21 cellular contexts compared by ENCODE assay signal in genomic region chr10:7308826-7309225, GRCh38.
DNase-seq lines count a peak whose midpoint lies in the region; ATAC-seq, FAIRE-seq and TF ChIP-seq lines count a peak whose summit lies in the region.
"Had no signal": no experiment of that assay in that cellular context is flagged by ENCODE, and none has a peak within 500 bp of the region (broad histone marks: within the 10 kb centered on the region; RNA-seq: fewer than 3 reads in every experiment).

No MANE protein-coding gene starts in this region.

- FAIRE-seq in GM12891 (lab: Jason Lieb, UNC): peak; percentile 28
- FAIRE-seq: D721Med, GM12878, GM18507 had no signal

- H3K36me3 Mint-ChIP-seq in natural killer cell: no peaks in the 10 kb centered on the region
- peaks cover 11% of the 10 kb centered on the region for H3K36me3 Mint-ChIP-seq in natural killer cell treated with Interleukin-12 subunit alpha and Interleukin-12 subunit beta and Interleukin-15 and Interleukin-18, amount 100 ng/mL, for 72 hours
- H3K36me3 Mint-ChIP-seq in neural progenitor cell: peaks cover 4% of the 10 kb centered on the region

- DNase-seq in natural killer cell: no peak
- no peak for DNase-seq in natural killer cell treated with Interleukin-12 subunit alpha and Interleukin-12 subunit beta and Interleukin-15 and Interleukin-18, amount 100 ng/mL, for 72 hours (ENCODE audit: low spot score)
- no peak for DNase-seq in GM12891 (ENCODE audit: insufficient read length, low spot score)
- no peak for DNase-seq in neural progenitor cell (ENCODE audit: low spot score)
- DNase-seq in posterior vena cava (ENCODE audit: low spot score): no peak
- DNase-seq: CD4-positive, alpha-beta T cell; CD8-positive, alpha-beta memory T cell; DMS 273 treated with DMSO at 0.1 percent for 48 hours; DMS79; EL; GDM1; H9; HFFc6 had no signal

- no peak overlapping the region for H3K4me3 ChIP-seq in neural progenitor cell
- H3K4me3 ChIP-seq: GM12878, GM23338 had no signal

- H3K27me3 ChIP-seq in neural progenitor cell: no peaks in the 10 kb centered on the region
- H3K27me3 ChIP-seq: BLaER1 treated with 17β-estradiol and CSF1 and Interleukin-3, amounts not matched to agents 10 nM and 100 nM had no signal

- H3F3A ChIP-seq in neural progenitor cell (ENCODE audit: low read depth): no peaks in the 10 kb centered on the region

- H3K4me2 ChIP-seq in neural progenitor cell: no peak overlapping the region
- H3K4me2 ChIP-seq: GM23338 had no signal

- H3K4me3 Mint-ChIP-seq in natural killer cell (no peak overlapping the region), neural progenitor cell (no peak overlapping the region)
- no peak overlapping the region for H3K4me3 Mint-ChIP-seq in natural killer cell treated with Interleukin-12 subunit alpha and Interleukin-12 subunit beta and Interleukin-15 and Interleukin-18, amount 100 ng/mL, for 72 hours
- H3K4me3 Mint-ChIP-seq: CD14-positive monocyte; CD4-positive, alpha-beta T cell; CD8-positive, alpha-beta memory T cell; GM23338; H9; HFFc6 had no signal

- ATAC-seq in natural killer cell (no peak), HG03432 (IDR thresholded peaks at IDR 0.05; ENCODE audit: unreplicated experiment) (no peak)
- ATAC-seq in natural killer cell treated with Interleukin-12 subunit alpha and Interleukin-12 subunit beta and Interleukin-15 and Interleukin-18, amount 100 ng/mL, for 72 hours: no peak
- ATAC-seq: GM12878, GM23338, HCT116 had no signal

- peaks cover 83 to 84% of the 10 kb centered on the region in 2 donors for H3K4me1 Mint-ChIP-seq in natural killer cell
- H3K4me1 Mint-ChIP-seq in natural killer cell treated with Interleukin-12 subunit alpha and Interleukin-12 subunit beta and Interleukin-15 and Interleukin-18, amount 100 ng/mL, for 72 hours (ENCODE audit: low read depth in 2 of 2): peaks cover 53 to 57% of the 10 kb centered on the region in 2 donors
- no peaks in the 10 kb centered on the region for H3K4me1 Mint-ChIP-seq in neural progenitor cell

- no peak overlapping the region for H3K27ac ChIP-seq in neural progenitor cell

- no peak for TF ChIP-seq POLR2A in GM12891 (IDR thresholded peaks at IDR 0.05; ENCODE audit: low read depth, low read length)

- no peak overlapping the region for H3K9ac ChIP-seq in neural progenitor cell
- H3K9ac ChIP-seq: BLaER1 treated with 17β-estradiol and CSF1 and Interleukin-3, amounts not matched to agents 10 nM and 100 nM had no signal

- H3K36me3 ChIP-seq in neural progenitor cell: no peaks in the 10 kb centered on the region

- H2AFZ ChIP-seq in neural progenitor cell (replicated peaks): no peak overlapping the region
- H2AFZ ChIP-seq: GM23338 had no signal

- no peaks in the 10 kb centered on the region for H3K9me3 Mint-ChIP-seq in natural killer cell
- no peaks in the 10 kb centered on the region for H3K9me3 Mint-ChIP-seq in natural killer cell treated with Interleukin-12 subunit alpha and Interleukin-12 subunit beta and Interleukin-15 and Interleukin-18, amount 100 ng/mL, for 72 hours
- H3K9me3 Mint-ChIP-seq in neural progenitor cell: peaks cover 11% of the 10 kb centered on the region
- H3K9me3 Mint-ChIP-seq: CD4-positive, alpha-beta T cell had no signal

- H4K20me1 ChIP-seq in neural progenitor cell (ENCODE audit: low read depth): no peaks in the 10 kb centered on the region

- TF ChIP-seq CTCF in natural killer cell (IDR thresholded peaks at IDR 0.05): no peak
- no peak for TF ChIP-seq CTCF in neural progenitor cell (IDR thresholded peaks at IDR 0.05)

- H3K9me3 ChIP-seq in neural progenitor cell (ENCODE audit: low read depth): no peaks in the 10 kb centered on the region

- intact Hi-C loops in natural killer cell (cut with micrococcal nuclease) (no loop called here), posterior vena cava (cut with DNase I) (no loop called here)

- H3K27me3 Mint-ChIP-seq in natural killer cell (ENCODE audit: low read depth in 2 of 2) (no peaks in the 10 kb centered on the region), neural progenitor cell (ENCODE audit: insufficient read depth, low read depth) (no peaks in the 10 kb centered on the region)
- H3K27me3 Mint-ChIP-seq in natural killer cell treated with Interleukin-12 subunit alpha and Interleukin-12 subunit beta and Interleukin-15 and Interleukin-18, amount 100 ng/mL, for 72 hours: no peaks in the 10 kb centered on the region
- H3K27me3 Mint-ChIP-seq: CD4-positive, alpha-beta T cell; CD8-positive, alpha-beta memory T cell had no signal

- no peaks in the 10 kb centered on the region for H3K79me2 ChIP-seq in neural progenitor cell (ENCODE audit: low read depth)

- H3K4me1 ChIP-seq in neural progenitor cell: no peaks in the 10 kb centered on the region

- H3K27ac Mint-ChIP-seq in natural killer cell (peak overlapping the region; percentile 4 to 20), neural progenitor cell (peak overlapping the region; percentile 34)
- H3K27ac Mint-ChIP-seq in natural killer cell treated with Interleukin-12 subunit alpha and Interleukin-12 subunit beta and Interleukin-15 and Interleukin-18, amount 100 ng/mL, for 72 hours: peak overlapping the region in 1 of 2 donors; percentile 56
- H3K27ac Mint-ChIP-seq: CD14-positive monocyte; CD4-positive, alpha-beta T cell; GM23338; H9; HFFc6 had no signal

TF ChIP-seq in GM12891, 5 proteins besides CTCF, POLR2A, EP300 and RAD21:
- no peak for TF ChIP-seq POLR2AphosphoS5 (IDR thresholded peaks at IDR 0.05; ENCODE audit: low read depth, low read length)
- no peak for TF ChIP-seq TAF1 (IDR thresholded peaks at IDR 0.05; ENCODE audit: low read depth, low read length)
- TF ChIP-seq SPI1 (IDR thresholded peaks at IDR 0.05; ENCODE audit: low read depth, low read length): no peak
- no peak for TF ChIP-seq POU2F2 (IDR thresholded peaks at IDR 0.05; ENCODE audit: low read depth, low read length)
- no peak for TF ChIP-seq PAX5 (IDR thresholded peaks at IDR 0.05; ENCODE audit: insufficient read depth, low read length, severe bottlenecking)
